1 cellular context compared by ENCODE assay signal in genomic region chr2:58098254-58099096, GRCh38.
A peak's percentile ranks its signal among the peaks of the same experiment; 100 is the strongest.
TF ChIP-seq lines count a peak whose summit lies in the region.

No MANE protein-coding gene starts in this region.

TF ChIP-seq in HepG2, 621 proteins besides CTCF, POLR2A, EP300 and RAD21:
- TF ChIP-seq SNAPC2 (CRISPR knock-in tag; IDR thresholded peaks at IDR 0.05) (no peak), CEBPB (IDR thresholded peaks at IDR 0.05; ENCODE audit: borderline replicate concordance, low read depth, low read length) (peak; percentile 72)
